ENCODE assay signal across 21 cellular contexts in the genomic region with DNA sequence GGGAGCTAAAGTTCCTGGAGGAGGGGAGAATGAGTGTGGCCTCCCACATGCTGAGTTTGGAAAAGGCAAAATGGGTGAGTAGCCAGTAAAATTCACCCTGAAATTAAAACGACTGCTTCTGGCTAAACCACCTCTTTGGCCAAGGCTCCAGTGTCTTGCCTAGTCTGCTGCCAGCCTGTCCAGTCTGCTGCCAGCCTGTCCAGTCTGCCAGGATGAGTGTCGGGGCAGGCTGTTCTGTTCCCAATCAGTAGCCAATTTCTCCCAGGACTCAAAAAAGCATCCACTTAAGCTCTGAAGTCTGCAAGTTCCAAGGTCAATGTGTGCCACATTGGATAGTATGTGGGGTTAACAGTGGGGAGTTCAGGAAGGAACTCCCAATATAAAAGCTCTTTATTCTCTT.
DNase-seq lines count a peak whose midpoint lies in the region; ATAC-seq and TF ChIP-seq lines count a peak whose summit lies in the region.
"Had no signal": no experiment of that assay in that cellular context is flagged by ENCODE, and none has a peak within 500 bp of the region (broad histone marks: within the 10 kb centered on the region; RNA-seq: fewer than 3 reads in every experiment).

No MANE protein-coding gene starts in this region.

- ATAC-seq in Right ventricle myocardium superior (ENCODE audit: poor library complexity) = peak; percentile 81
- ATAC-seq in left cardiac atrium = peak; percentile 75 to 91
- peak; percentile 45 for ATAC-seq in aorta (ENCODE audit: low FRiP score)
- no peak for ATAC-seq in upper lobe of left lung (ENCODE audit: low FRiP score in 2 of 2)
- ATAC-seq: GM12878, HCT116, Panc1 had no signal

- H3K4me1 ChIP-seq in right atrium auricular region = peaks cover 0 to 7% of the 10 kb centered on the region in 2 donors
- peaks cover 0 to 3% of the 10 kb centered on the region in 2 donors for H3K4me1 ChIP-seq in aorta (ENCODE audit: control insufficient read depth in 1 of 2, insufficient read depth in 2 of 2, low read length in 2 of 2)
- no peaks in the 10 kb centered on the region for H3K4me1 ChIP-seq in upper lobe of left lung
- H3K4me1 ChIP-seq: BLaER1 had no signal

- intact Hi-C loops in Right ventricle myocardium superior (cut with DNase I) (no loop called here), left cardiac atrium (cut with DNase I) (no loop called here), aorta (cut with DNase I) (no loop called here)

- no peaks in the 10 kb centered on the region for H3K27me3 ChIP-seq in right atrium auricular region
- H3K27me3 ChIP-seq in aorta (ENCODE audit: control insufficient read depth in 1 of 2, insufficient read depth in 2 of 2, low read length in 1 of 2) = no peaks in the 10 kb centered on the region
- H3K27me3 ChIP-seq in upper lobe of left lung = no peaks in the 10 kb centered on the region
- H3K27me3 ChIP-seq: BLaER1 had no signal

- DNase-seq in Right ventricle myocardium superior (no peak), right atrium auricular region (ENCODE audit: low spot score) (no peak), left cardiac atrium (no peak), nucleus accumbens (lab: John Stamatoyannopoulos, UW) (peak in 30 of 56 donors; percentile 2 to 72 (median 24)), aorta (no peak), upper lobe of left lung (no peak), foreskin melanocyte (no peak), epidermal melanocyte (ENCODE audit: insufficient read length, low spot score) (no peak)
- DNase-seq: CD8-positive, alpha-beta memory T cell; DND-41; GDM1; GM23248; MV-4-11; NCI-H1417 treated with DMSO at 0.1 percent for 48 hours; NCI-H2029 treated with DMSO at 0.1 percent for 48 hours; NCI-H82 had no signal

- no peaks in the 10 kb centered on the region for H3K9me3 ChIP-seq in right atrium auricular region
- H3K9me3 ChIP-seq in aorta (ENCODE audit: control insufficient read depth, low read length) = no peaks in the 10 kb centered on the region
- no peaks in the 10 kb centered on the region for H3K9me3 ChIP-seq in upper lobe of left lung
- H3K9me3 ChIP-seq: BLaER1 had no signal

- TF ChIP-seq POLR2A in upper lobe of left lung (IDR thresholded peaks at IDR 0.05) = no peak

- TF ChIP-seq CTCF in right atrium auricular region (IDR thresholded peaks at IDR 0.05) = no peak
- TF ChIP-seq CTCF in upper lobe of left lung (IDR thresholded peaks at IDR 0.05) = no peak

- H3K36me3 ChIP-seq in right atrium auricular region = no peaks in the 10 kb centered on the region
- no peaks in the 10 kb centered on the region for H3K36me3 ChIP-seq in aorta (ENCODE audit: control insufficient read depth in 1 of 2, insufficient read depth in 2 of 2, low read length in 1 of 2)
- H3K36me3 ChIP-seq in upper lobe of left lung = no peaks in the 10 kb centered on the region
- H3K36me3 ChIP-seq: BLaER1 had no signal

- H3K4me3 ChIP-seq in right atrium auricular region = no peak overlapping the region
- H3K4me3 ChIP-seq in aorta (ENCODE audit: low read length in 2 of 2) = no peak overlapping the region
- H3K4me3 ChIP-seq in upper lobe of left lung = no peak overlapping the region
- H3K4me3 ChIP-seq: BLaER1, GM12878, GM23248 had no signal

- H3K27ac ChIP-seq in right atrium auricular region (no peak overlapping the region), aorta (ENCODE audit: low read depth in 1 of 2, low read length in 2 of 2) (no peak overlapping the region), upper lobe of left lung (no peak overlapping the region)
- H3K27ac ChIP-seq: BLaER1, HL-60 had no signal

- WGBS in aorta, 2 donors = 3 to 7% methylated on average over 2 of the region's 2 CpGs
- WGBS in upper lobe of left lung, 2 donors = 71% methylated on average over 2 of the region's 2 CpGs

- TF ChIP-seq EP300 in upper lobe of left lung (IDR thresholded peaks at IDR 0.05) = no peak

Comparison
In these comparisons a context has a peak if more than half of its experiments do, and no peak if none do; other contexts are left out.
1. ATAC-seq: peak in Right ventricle myocardium superior (single experiment), left cardiac atrium (2 of 2) and aorta (single experiment); none in upper lobe of left lung (0 of 2).
2. DNase-seq: peak in nucleus accumbens (30 of 56); none in Right ventricle myocardium superior (single experiment), right atrium auricular region (single experiment), left cardiac atrium (single experiment), aorta (0 of 2), upper lobe of left lung (0 of 2), foreskin melanocyte (single experiment) and epidermal melanocyte (single experiment).